17 cellular contexts compared by ENCODE assay signal in the genomic region with DNA sequence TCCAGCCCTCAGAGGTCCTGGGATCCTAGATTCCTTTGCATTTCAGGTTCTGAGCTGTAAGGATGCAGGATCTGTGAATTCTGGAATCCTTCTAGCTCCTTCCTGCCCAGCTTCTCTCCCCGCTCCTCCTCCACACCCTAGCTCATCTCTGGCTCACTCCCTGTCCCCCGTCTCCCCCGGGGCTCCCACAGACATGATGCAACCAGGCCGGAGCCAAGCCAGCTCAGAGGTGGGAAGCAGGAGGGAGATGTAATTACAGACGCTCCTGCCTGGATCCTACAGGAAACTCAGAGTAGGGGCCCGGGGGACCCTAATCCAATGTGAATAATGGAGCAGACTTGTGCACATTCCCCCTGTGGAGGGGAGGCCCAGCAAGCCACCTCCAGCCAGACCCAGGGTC. TPM values are rescaled to one million over a fixed set of nuclear protein-coding genes. Genes with fewer than 3 reads are reported as not detected.
DNase-seq lines count a peak whose midpoint lies in the region; ATAC-seq and TF ChIP-seq lines count a peak whose summit lies in the region.
"Had no signal": no experiment of that assay in that cellular context is flagged by ENCODE, and none has a peak within 500 bp of the region (broad histone marks: within the 10 kb centered on the region; RNA-seq: fewer than 3 reads in every experiment).

No MANE protein-coding gene starts in this region.

- peak; percentile 79 for DNase-seq in EL
- no peak for DNase-seq in RWPE1 (ENCODE audit: low spot score)
- DNase-seq in fibroblast of pulmonary artery (ENCODE audit: low read depth), result peak; percentile 62
- peak; percentile 88 for DNase-seq in sigmoid colon
- no peak for DNase-seq in NCI-H1092 (lab: John Stamatoyannopoulos, UW)
- no peak for DNase-seq in SIG-M5 treated with dmso at 0.1 percent for 504 hours (lab: John Stamatoyannopoulos, UW; ENCODE audit: unreplicated experiment)
- DNase-seq in PC-3, result no peak
- no peak for DNase-seq in SKM-1 (lab: John Stamatoyannopoulos, UW; ENCODE audit: unreplicated experiment)
- DNase-seq: activated CD4-positive, alpha-beta T cell treated with anti-CD3 and anti-CD28 coated beads, Interleukin-2, amount 50 U/mL, for 48 hours; amygdala; C1 segment of cervical spinal cord; cortex of kidney; esophagus squamous epithelium; NCI-H1417; pancreas; thyroid gland had no signal

- H3K4me2 ChIP-seq in PC-3 (ENCODE audit: low read length), result no peak overlapping the region

- H3K27ac ChIP-seq in RWPE1 (peak overlapping the region; percentile 31), sigmoid colon (no peak overlapping the region), PC-3 (ENCODE audit: low read length) (no peak overlapping the region)
- H3K27ac ChIP-seq: esophagus squamous epithelium, pancreas, thyroid gland had no signal

- TF ChIP-seq CTCF in RWPE1 (conservative IDR thresholded peaks at IDR 0.05; ENCODE audit: low read depth) (no peak), fibroblast of pulmonary artery (IDR thresholded peaks at IDR 0.05; ENCODE audit: low read length, missing control alignments) (no peak), sigmoid colon (IDR thresholded peaks at IDR 0.05) (no peak), PC-3 (conservative IDR thresholded peaks at IDR 0.05; ENCODE audit: low read depth, low read length) (no peak)

- H4K20me1 ChIP-seq in PC-3 (ENCODE audit: low read length), result no peaks in the 10 kb centered on the region

- POLR2A ChIA-PET in RWPE1 (lab: Yijun Ruan, JAX; ENCODE audit: low non-redundant PET), result interaction anchor here (0.6 kb wide), 2 partner anchors 29 to 32 kb away, joined by 3 to 4 read pairs; a partner anchor contains a TSS
- POLR2A ChIA-PET in PC-3 (lab: Charles Lee; ENCODE audit: unreplicated experiment), result no interaction called here

- H3K4me1 ChIP-seq in sigmoid colon, result peaks cover 0 to 17% (median 17%) of the 10 kb centered on the region in 4 donors
- H3K4me1 ChIP-seq in PC-3 (ENCODE audit: insufficient read depth, low read length), result 0 out of 2 replicates have a peak, but pooled peaks cover 6% of the 10 kb centered on the region

- H3K9me2 ChIP-seq in PC-3 (replicated peaks; ENCODE audit: low read length), result no peaks in the 10 kb centered on the region

- no peak for TF ChIP-seq POLR2A in sigmoid colon (IDR thresholded peaks at IDR 0.05)

- H3K9ac ChIP-seq in PC-3 (ENCODE audit: low read length), result no peak overlapping the region

- H3K36me3 ChIP-seq in sigmoid colon (no peaks in the 10 kb centered on the region), PC-3 (ENCODE audit: low read depth, low read length) (no peaks in the 10 kb centered on the region)
- H3K36me3 ChIP-seq: esophagus squamous epithelium, pancreas, thyroid gland had no signal

- TF ChIP-seq EP300 in sigmoid colon (IDR thresholded peaks at IDR 0.05), result no peak

- H3F3A ChIP-seq in PC-3 (ENCODE audit: low read length, unreplicated experiment), result no peaks in the 10 kb centered on the region

- BruUV-seq in PC-3 (replicated peaks; lab: Mats Ljungman, UMichigan), result no TSS peak

- H2AFZ ChIP-seq in PC-3 (ENCODE audit: low read length), result no peak overlapping the region

- CTCF ChIA-PET in RWPE1 (lab: Yijun Ruan, JAX), result interaction anchor here (1.1 to 2.1 kb wide), 3 partner anchors 14 to 20 kb away, joined by 3 to 8 read pairs (median 4); no protein-coding TSS in a partner anchor
- CTCF ChIA-PET in PC-3 (lab: Charles Lee), result no interaction called here

- intact Hi-C loops in sigmoid colon (cut with DNase I) (no loop called here), PC-3 (cut with micrococcal nuclease) (no loop called here)

- no peak for ATAC-seq in PC-3
- ATAC-seq: pancreas had no signal

- 64 to 78% methylated on average over 6 of the region's 6 CpGs for WGBS in sigmoid colon, 2 donors

- H3K9me3 ChIP-seq in sigmoid colon (no peaks in the 10 kb centered on the region), PC-3 (ENCODE audit: low read length) (no peaks in the 10 kb centered on the region)
- H3K9me3 ChIP-seq: esophagus squamous epithelium, pancreas, thyroid gland had no signal

- H3K79me2 ChIP-seq in PC-3 (ENCODE audit: low read length), result no peaks in the 10 kb centered on the region

- H3K27me3 ChIP-seq in sigmoid colon (no peaks in the 10 kb centered on the region), PC-3 (ENCODE audit: low read length) (no peaks in the 10 kb centered on the region)
- H3K27me3 ChIP-seq: pancreas had no signal

- H3K4me3 ChIP-seq in fibroblast of pulmonary artery (replicated peaks; ENCODE audit: low read depth, low read length) (no peak overlapping the region), sigmoid colon (no peak overlapping the region), PC-3 (ENCODE audit: low read length) (no peak overlapping the region)
- H3K4me3 ChIP-seq: esophagus squamous epithelium, pancreas, thyroid gland had no signal

RNA-seq across cellular contexts. Expression of a gene that starts 4.5 kb away (rescaled TPM):
- total RNA-seq in sigmoid colon (not detected), PC-3 (2014; rRNA removed) (not detected in 2 replicates)
- polyA plus RNA-seq in sigmoid colon, result not detected
- total RNA-seq: esophagus squamous epithelium, pancreas, thyroid gland had no signal
- polyA plus RNA-seq: IgD-negative memory B cell, pancreas had no signal

RNA-seq across cellular contexts. Expression of a gene that starts 6.6 kb away (rescaled TPM):
- total RNA-seq in sigmoid colon (1 to 10 TPM; 2.0 to 5.8 (median 3.5) TPM), PC-3 (2014; rRNA removed) (not detected in 2 replicates)
- 1 to 10 TPM in 1 of 3 donors, under 1 TPM in 1, not detected in 1; 0.60 to 4.4 TPM for polyA plus RNA-seq in sigmoid colon

RNA-seq across cellular contexts. Expression of a gene that starts 29.5 kb away (rescaled TPM):
- total RNA-seq in sigmoid colon, result 10 to 100 TPM; 23.7 to 87.2 (median 48.6) TPM
- polyA plus RNA-seq in sigmoid colon, result 1 to 10 TPM in 2 of 3 donors, under 1 TPM in 1; 0.46 to 2.9 (median 1.8) TPM
- total RNA-seq in PC-3 (2014; rRNA removed), result 1.9 and 3.1 TPM in 2 replicates
- polyA plus RNA-seq: IgD-negative memory B cell had no signal

RNA-seq across cellular contexts. Expression of a gene that starts 30.4 kb away (rescaled TPM):
- total RNA-seq in sigmoid colon, result 100 to 1,000 TPM; 127 to 183 (median 159) TPM
- polyA plus RNA-seq in sigmoid colon, result 100 to 1,000 TPM; 210 to 375 (median 281) TPM
- total RNA-seq in PC-3 (2014; rRNA removed), result 160 and 217 TPM in 2 replicates

Comparison
In these comparisons a context has a peak if more than half of its experiments do, and no peak if none do; other contexts are left out.
1. DNase-seq: peak in EL (single experiment), fibroblast of pulmonary artery (single experiment) and sigmoid colon (single experiment); none in RWPE1 (single experiment), NCI-H1092 (single experiment), SIG-M5 treated with dmso at 0.1 percent for 504 hours (single experiment), PC-3 (single experiment) and SKM-1 (single experiment).